Comparison of ENCODE assay signal across 24 cellular contexts in genomic region chr2:17608251-17608650, GRCh38.
"Had no signal": no experiment of that assay in that cellular context is flagged by ENCODE, and none has a peak within 500 bp of the region (broad histone marks: within the 10 kb centered on the region; RNA-seq: fewer than 3 reads in every experiment).

No MANE protein-coding gene starts in this region.

- H3K4me1 ChIP-seq: esophagus muscularis mucosa, gastrocnemius medialis, sigmoid colon, vagina had no signal

- FAIRE-seq: astrocyte, endothelial cell of umbilical vein had no signal

- H3K27ac ChIP-seq: esophagus muscularis mucosa, gastrocnemius medialis, sigmoid colon, thoracic aorta, vagina had no signal

- H3K27me3 ChIP-seq: esophagus muscularis mucosa, gastrocnemius medialis, sigmoid colon, vagina had no signal

- DNase-seq: activated B cell treated with CpG ODN at 0.5 μM for 24 hours; activated CD4-positive, alpha-beta T cell treated with anti-CD3 and anti-CD28 coated beads for 36 hours; activated CD4-positive, alpha-beta T cell treated with anti-CD3 and anti-CD28 coated beads, Interleukin-2, amount 50 U/mL, for 4 hours; activated CD8-positive, alpha-beta memory T cell treated with anti-CD3 and anti-CD28 coated beads for 24 hours; activated CD8-positive, alpha-beta memory T cell treated with anti-CD3 and anti-CD28 coated beads, Interleukin-2, amount 50 U/mL, for 4 hours; activated T-cell treated with anti-CD3 and anti-CD28 coated beads, Interleukin-2, amount 50 U/mL, for 24 hours; central memory CD4-positive, alpha-beta T cell; dermis blood vessel endothelial cell; effector memory CD4-positive, alpha-beta T cell; gastrocnemius medialis; hippocampal formation; nephron progenitor cell; occipital lobe; sigmoid colon; stimulated activated CD4-positive, alpha-beta T cell treated with anti-CD3 and anti-CD28 coated beads, Interleukin-4, amount 100 ng/mL, for 1 hour; stimulated activated naive CD4-positive, alpha-beta T cell treated with Interleukin-2 at 50 U/mL for 16 hours; T1000 had no signal

- H3K4me3 ChIP-seq: esophagus muscularis mucosa, gastrocnemius medialis, sigmoid colon, thoracic aorta, vagina had no signal

- H3K9me3 ChIP-seq: esophagus muscularis mucosa, gastrocnemius medialis, sigmoid colon, thoracic aorta, vagina had no signal

- H3K36me3 ChIP-seq: esophagus muscularis mucosa, gastrocnemius medialis, sigmoid colon, thoracic aorta, vagina had no signal

- ATAC-seq: activated CD4-positive, alpha-beta T cell treated with anti-CD3 and anti-CD28 coated beads for 36 hours; activated naive CD4-positive, alpha-beta T cell treated with anti-CD3 and anti-CD28 coated beads, Interleukin-2, amount 50 U/mL, for 72 hours; activated T-helper 17 cell treated with anti-CD3 and anti-CD28 coated beads, Interleukin-2, amount 50 U/mL, for 72 hours; gastrocnemius medialis had no signal
